21 cellular contexts compared by ENCODE assay signal in genomic region chr14:55593698-55594097, GRCh38. TPM values are rescaled to one million over a fixed set of nuclear protein-coding genes. Genes with fewer than 3 reads are reported as not detected.
DNase-seq lines count a peak whose midpoint lies in the region; TF ChIP-seq lines count a peak whose summit lies in the region.
"Had no signal": no experiment of that assay in that cellular context is flagged by ENCODE, and none has a peak within 500 bp of the region (broad histone marks: within the 10 kb centered on the region; RNA-seq: fewer than 3 reads in every experiment).

No MANE protein-coding gene starts in this region.

- peaks cover 9 to 20% (median 10%) of the 10 kb centered on the region in 3 experiments; a peak in 6 of 7 replicates for H3K36me3 Mint-ChIP-seq in H9 (ENCODE audit: insufficient read depth in 1 of 3, low read depth in 3 of 3)

- H3T11ph ChIP-seq in H9 (ENCODE audit: low read length), result no peak overlapping the region

- H3K23me2 ChIP-seq in H9 (ENCODE audit: insufficient read length, low read depth, low read length, poor library complexity, severe bottlenecking), result no peaks in the 10 kb centered on the region

- H3K18ac ChIP-seq in H9 (ENCODE audit: insufficient read length, low read depth, low read length), result no peak overlapping the region

- peaks cover 14% of the 10 kb centered on the region for H3K36me3 ChIP-seq in SJSA1
- no peaks in the 10 kb centered on the region for H3K36me3 ChIP-seq in effector memory CD4-positive, alpha-beta T cell (ENCODE audit: control insufficient read depth, insufficient read depth, low read length)
- H3K36me3 ChIP-seq: heart left ventricle, prostate gland, spleen, suprapubic skin had no signal

- no peak overlapping the region for H3K14ac ChIP-seq in H9 (ENCODE audit: insufficient read depth, low read length)

- H3K27me3 ChIP-seq in H9 (ENCODE audit: insufficient read depth, low read length), result no peaks in the 10 kb centered on the region
- H3K27me3 ChIP-seq in SJSA1 (replicated peaks), result no peaks in the 10 kb centered on the region
- no peaks in the 10 kb centered on the region for H3K27me3 ChIP-seq in effector memory CD4-positive, alpha-beta T cell (replicated peaks; ENCODE audit: control insufficient read depth, insufficient read depth, low read length, poor library complexity, severe bottlenecking)
- H3K27me3 ChIP-seq: heart left ventricle, spleen, suprapubic skin had no signal

- H3K4me3 Mint-ChIP-seq in H9, result no peak overlapping the region
- H3K4me3 Mint-ChIP-seq: activated CD8-positive, alpha-beta T cell treated with anti-CD3 and anti-CD28 coated beads, Interleukin-2, amount 10 ng/mL, durations not matched to agents 7 days and 5 days; activated naive CD4-positive, alpha-beta T cell treated with anti-CD3 and anti-CD28 coated beads for 36 hours; activated T-cell treated with anti-CD3 and anti-CD28 coated beads, Interleukin-2, amount 50 U/mL, for 24 hours had no signal

- H3K56ac ChIP-seq in H9 (ENCODE audit: insufficient read length, low read depth, low read length), result no peak overlapping the region

- H3K79me1 ChIP-seq in H9 (ENCODE audit: insufficient read depth, low read depth, low read length, poor library complexity, severe bottlenecking), result no peaks in the 10 kb centered on the region

- no peak overlapping the region for H3K4me3 ChIP-seq in SJSA1
- no peak overlapping the region for H3K4me3 ChIP-seq in effector memory CD4-positive, alpha-beta T cell (ENCODE audit: insufficient read depth, low read depth, low read length, poor library complexity, severe bottlenecking)
- H3K4me3 ChIP-seq: heart left ventricle, lung, prostate gland, spleen, suprapubic skin had no signal

- no peak overlapping the region for H2AK5ac ChIP-seq in H9 (ENCODE audit: insufficient read length, low read length)

- no peak overlapping the region for H3K4me2 ChIP-seq in H9 (ENCODE audit: insufficient read depth, insufficient read length, low read length)

- H2BK20ac ChIP-seq in H9 (ENCODE audit: low read depth, low read length, poor library complexity, severe bottlenecking), result no peak overlapping the region

- no peak overlapping the region for H3K27ac ChIP-seq in H9 (ENCODE audit: insufficient read length, low read depth, low read length)
- peak overlapping the region; percentile 5; the same call in 1 of the 2 replicates for H3K27ac ChIP-seq in SJSA1
- H3K27ac ChIP-seq in effector memory CD4-positive, alpha-beta T cell (ENCODE audit: insufficient read depth, low read length, poor library complexity, severe bottlenecking), result no peak overlapping the region
- H3K27ac ChIP-seq: heart left ventricle, prostate gland, spleen, suprapubic skin had no signal

- no peak for TF ChIP-seq CTCF in H9 (conservative IDR thresholded peaks at IDR 0.05)

- no peaks in the 10 kb centered on the region for H4K20me1 ChIP-seq in H9 (ENCODE audit: control insufficient read depth, insufficient read depth, insufficient read length)

- DNase-seq in H9, result no peak
- DNase-seq in SJSA1 (ENCODE audit: low read depth in 1 of 2, low spot score in 2 of 2), result no peak
- peak; percentile 52 for DNase-seq in left kidney (ENCODE audit: low read depth, low spot score)
- DNase-seq in renal cortical epithelial cell (ENCODE audit: low read depth), result peak; percentile 52
- DNase-seq in effector memory CD4-positive, alpha-beta T cell, result no peak
- no peak for DNase-seq in ecto neural progenitor cell (ENCODE audit: low spot score)
- no peak for DNase-seq in NCI-H526 (lab: John Stamatoyannopoulos, UW)
- DNase-seq: activated CD8-positive, alpha-beta T cell treated with anti-CD3 and anti-CD28 coated beads, Interleukin-2, amount 10 ng/mL, durations not matched to agents 7 days and 5 days; activated naive CD4-positive, alpha-beta T cell treated with anti-CD3 and anti-CD28 coated beads for 36 hours; activated T-cell treated with anti-CD3 and anti-CD28 coated beads, Interleukin-2, amount 50 U/mL, for 24 hours; cerebellar nuclear complex; DMS79 treated with DMSO at 0.1 percent for 48 hours; heart left ventricle; immature natural killer cell; naive thymus-derived CD4-positive, alpha-beta T cell; NCI-H146; NCI-H82; spleen had no signal

- WGBS in H9 (ENCODE audit: extremely low coverage, insufficient read length, low lambda C conversion rate), result no CpG with 5 or more reads among the region's 2 CpGs

- no peak overlapping the region for H3K4ac ChIP-seq in H9 (ENCODE audit: low read depth, low read length)

- no peak overlapping the region for H2AFZ ChIP-seq in H9 (ENCODE audit: low read length)

- H3K4me1 Mint-ChIP-seq in H9, result peaks cover 34% of the 10 kb centered on the region in 2 experiments

- H3K9me3 ChIP-seq in H9 (ENCODE audit: control insufficient read depth, low read depth, low read length), result no peaks in the 10 kb centered on the region
- H3K9me3 ChIP-seq in SJSA1 (replicated peaks), result no peaks in the 10 kb centered on the region
- no peaks in the 10 kb centered on the region for H3K9me3 ChIP-seq in effector memory CD4-positive, alpha-beta T cell (ENCODE audit: control insufficient read depth, low read length)
- H3K9me3 ChIP-seq: prostate gland, suprapubic skin had no signal

- no peak overlapping the region for H2BK15ac ChIP-seq in H9 (ENCODE audit: low read depth, low read length)

- H3K4me1 ChIP-seq in H9 (ENCODE audit: insufficient read depth, low read length) (0 out of 2 replicates have a peak, but pooled peaks cover 5% of the 10 kb centered on the region), SJSA1 (replicated peaks) (peaks cover 20% of the 10 kb centered on the region)
- no peaks in the 10 kb centered on the region for H3K4me1 ChIP-seq in effector memory CD4-positive, alpha-beta T cell (ENCODE audit: control insufficient read depth, insufficient read depth, low read length, poor library complexity, severe bottlenecking)
- H3K4me1 ChIP-seq: prostate gland had no signal

- no peak overlapping the region for H2BK120ac ChIP-seq in H9 (ENCODE audit: low read depth, low read length, poor library complexity, severe bottlenecking)

- H2BK5ac ChIP-seq in H9 (ENCODE audit: insufficient read length, low read length), result no peak overlapping the region

- peak overlapping the region; percentile 30 to 94 (median 92); a peak in 6 of 7 replicates for H3K27ac Mint-ChIP-seq in H9
- H3K27ac Mint-ChIP-seq: activated CD8-positive, alpha-beta T cell treated with anti-CD3 and anti-CD28 coated beads, Interleukin-2, amount 10 ng/mL, durations not matched to agents 7 days and 5 days; activated naive CD4-positive, alpha-beta T cell treated with anti-CD3 and anti-CD28 coated beads for 36 hours; activated T-cell treated with anti-CD3 and anti-CD28 coated beads, Interleukin-2, amount 50 U/mL, for 24 hours; immature natural killer cell had no signal

- no peak overlapping the region for H3K23ac ChIP-seq in H9 (ENCODE audit: insufficient read length, low read depth, low read length)

- H4K91ac ChIP-seq in H9 (ENCODE audit: insufficient read length, low read depth, low read length), result no peak overlapping the region

- H3K9ac ChIP-seq in H9 (ENCODE audit: extremely low read depth, insufficient read length, low read length), result no peak overlapping the region

- H3K27me3 Mint-ChIP-seq in H9 (ENCODE audit: low read depth), result no peaks in the 10 kb centered on the region
- H3K27me3 Mint-ChIP-seq: activated T-cell treated with anti-CD3 and anti-CD28 coated beads, Interleukin-2, amount 50 U/mL, for 24 hours; naive thymus-derived CD4-positive, alpha-beta T cell had no signal

- H3K79me2 ChIP-seq in H9 (ENCODE audit: insufficient read depth, low read length), result peaks cover 18% of the 10 kb centered on the region; the same call in 1 of the 2 replicates

- peaks cover 4 to 6% of the 10 kb centered on the region in 2 experiments; a peak in 3 of 5 replicates for H3K9me3 Mint-ChIP-seq in H9
- H3K9me3 Mint-ChIP-seq: immature natural killer cell had no signal

- no peak overlapping the region for H4K5ac ChIP-seq in H9 (ENCODE audit: insufficient read length, low read depth, low read length)

- no peak overlapping the region for H2BK12ac ChIP-seq in H9 (ENCODE audit: insufficient read length, low read depth, low read length)

- H4K8ac ChIP-seq in H9 (replicated peaks; ENCODE audit: insufficient read length, low read depth, low read length), result no peak overlapping the region

RNA-seq across cellular contexts. Expression of gene KTN1, which starts 13.7 kb away (rescaled TPM):
- total RNA-seq in H9 (2021) (122 and 128 TPM in 2 replicates), renal cortical epithelial cell (208 and 317 TPM in 2 replicates)
- total RNA-seq in SJSA1 (2014; rRNA removed; shearing (Covaris generic)), result 247 and 293 TPM in 2 replicates

Comparison
In these comparisons a context has a peak if more than half of its experiments do, and no peak if none do; other contexts are left out.
1. DNase-seq: peak in left kidney (single experiment) and renal cortical epithelial cell (single experiment); none in H9 (single experiment), SJSA1 (0 of 2), effector memory CD4-positive, alpha-beta T cell (0 of 3), ecto neural progenitor cell (single experiment) and NCI-H526 (0 of 2).